Comparison of ENCODE assay signal across 8 cellular contexts in the genomic region with DNA sequence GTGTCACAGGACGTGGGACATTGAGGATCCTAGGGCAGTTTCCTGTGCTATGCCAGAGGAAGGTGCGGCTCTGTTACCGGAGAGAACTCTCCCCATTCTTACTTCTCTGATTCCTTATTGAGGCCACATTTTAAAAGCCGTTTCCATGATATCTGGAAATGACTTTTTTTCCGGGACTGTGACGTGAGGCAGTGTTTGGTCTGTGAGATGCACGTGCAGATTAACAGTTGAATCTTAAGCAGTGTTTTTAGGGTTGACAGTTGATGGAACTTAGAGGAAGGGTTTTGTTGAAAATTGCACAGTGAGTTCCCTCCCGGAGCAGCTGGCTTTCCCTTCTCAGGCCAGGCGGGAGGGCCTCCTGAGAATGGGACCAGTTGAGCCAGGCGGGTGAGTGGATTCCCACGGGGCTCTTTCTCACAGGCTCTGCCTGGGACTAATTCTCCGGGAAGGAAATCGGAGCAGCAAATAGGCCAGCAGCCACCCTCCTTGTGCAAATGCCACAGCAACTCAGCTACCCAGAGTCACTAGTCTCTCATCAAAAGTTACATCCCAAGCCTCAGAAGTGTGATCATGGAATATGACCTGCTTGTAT.
DNase-seq lines count a peak whose midpoint lies in the region; ATAC-seq and TF ChIP-seq lines count a peak whose summit lies in the region.

No MANE protein-coding gene starts in this region.

- H3K36me3 ChIP-seq in adrenal gland (replicated peaks in 1 of 2) (no peaks in the 10 kb centered on the region), left ventricle myocardium inferior (peaks cover 6% of the 10 kb centered on the region), prostate gland (no peaks in the 10 kb centered on the region)

- peak overlapping the region; percentile 76 for H3K27ac Mint-ChIP-seq in Calu3 (ENCODE audit: unreplicated experiment)

- peaks cover 24% of the 10 kb centered on the region for H3K36me3 Mint-ChIP-seq in Calu3 (ENCODE audit: insufficient read depth, unreplicated experiment)

- TF ChIP-seq POLR2A in adrenal gland (IDR thresholded peaks at IDR 0.05) = no peak
- TF ChIP-seq POLR2A in prostate gland (IDR thresholded peaks at IDR 0.05) = no peak

- H3K4me1 ChIP-seq in adrenal gland (replicated peaks in 1 of 2) (peaks cover 6 to 26% of the 10 kb centered on the region in 2 donors), left ventricle myocardium inferior (peaks cover 78% of the 10 kb centered on the region), prostate gland (replicated peaks) (peaks cover 3% of the 10 kb centered on the region)

- peak overlapping the region; percentile 90 to 99 (median 97) for H3K27ac ChIP-seq in adrenal gland
- peak overlapping the region; percentile 99 for H3K27ac ChIP-seq in left ventricle myocardium inferior (replicated peaks)
- H3K27ac ChIP-seq in prostate gland = peak overlapping the region; percentile 96 to 99

- H3K27me3 ChIP-seq in adrenal gland = no peaks in the 10 kb centered on the region
- no peaks in the 10 kb centered on the region for H3K27me3 ChIP-seq in left ventricle myocardium inferior (ENCODE audit: low read depth)
- H3K27me3 ChIP-seq in prostate gland (replicated peaks; ENCODE audit: insufficient read depth) = no peaks in the 10 kb centered on the region

- TF ChIP-seq CTCF in Calu3 (IDR thresholded peaks at IDR 0.05; ENCODE audit: unreplicated experiment) = no peak
- no peak for TF ChIP-seq CTCF in adrenal gland (IDR thresholded peaks at IDR 0.05)
- no peak for TF ChIP-seq CTCF in left ventricle myocardium inferior (IDR thresholded peaks at IDR 0.05; ENCODE audit: borderline replicate concordance)
- no peak for TF ChIP-seq CTCF in prostate gland (IDR thresholded peaks at IDR 0.05)

- peak overlapping the region; percentile 84 for H3K4me3 Mint-ChIP-seq in Calu3 (ENCODE audit: low read depth, unreplicated experiment)

- intact Hi-C loops in Calu3 (cut with micrococcal nuclease; ENCODE audit: unreplicated experiment) = no loop called here
- intact Hi-C loops in adrenal gland (cut with DNase I) = no loop called here
- intact Hi-C loops in left ventricle myocardium inferior (cut with micrococcal nuclease) = no loop called here
- intact Hi-C loops in prostate gland (cut with DNase I) = loop anchor here (5.0 to 10.0 kb wide), 2 partner anchors 142 to 1169 kb away; no protein-coding TSS in a partner anchor

- TSS peak; percentile 39 for BruUV-seq in Calu3 (replicated peaks; lab: Mats Ljungman, UMichigan)

- H3K9me3 Mint-ChIP-seq in Calu3 (ENCODE audit: low read depth, unreplicated experiment) = no peaks in the 10 kb centered on the region

- no peak for ATAC-seq in HG02623 (IDR thresholded peaks at IDR 0.05; ENCODE audit: unreplicated experiment)

- CTCF ChIA-PET in Calu3 (lab: Charles Lee) = no interaction called here

- H3K9me3 ChIP-seq in adrenal gland (replicated peaks in 1 of 3) (no peaks in the 10 kb centered on the region), left ventricle myocardium inferior (replicated peaks) (no peaks in the 10 kb centered on the region), prostate gland (no peaks in the 10 kb centered on the region)

- 27 to 44% (median 35%) methylated on average over 11 to 13 of the region's 13 CpGs for WGBS in adrenal gland, 4 donors
- WGBS in prostate gland = 24% methylated on average over 13 of the region's 13 CpGs

- H3K4me3 ChIP-seq in adrenal gland (peak overlapping the region in 1 of 4 donors; percentile 84), left ventricle myocardium inferior (peak overlapping the region; percentile 81), prostate gland (peak overlapping the region; percentile 55 to 56)

- DNase-seq in Calu3 = no peak
- DNase-seq in adrenal gland = peak in 6 of 7 donors; percentile 23 to 60 (median 37)
- no peak for DNase-seq in left ventricle myocardium inferior
- no peak for DNase-seq in prostate gland (ENCODE audit: low spot score)
- no peak for DNase-seq in NCI-H1417 treated with DMSO at 0.1 percent for 48 hours (lab: John Stamatoyannopoulos, UW)
- DNase-seq in stimulated activated CD4-positive, alpha-beta T cell treated with anti-CD3 and anti-CD28 coated beads, Interleukin-2, amount 100 ng/mL, for 24 hours = no peak
- no peak for DNase-seq in islet precursor cell

- no peaks in the 10 kb centered on the region for H3K27me3 Mint-ChIP-seq in Calu3 (ENCODE audit: unreplicated experiment)

- H3K4me1 Mint-ChIP-seq in Calu3 (ENCODE audit: low read depth, unreplicated experiment) = peaks cover 28% of the 10 kb centered on the region

Comparison
In these comparisons a context has a peak if more than half of its experiments do, and no peak if none do; other contexts are left out.
1. DNase-seq: peak in adrenal gland (6 of 7); none in Calu3 (single experiment), left ventricle myocardium inferior (single experiment), prostate gland (single experiment), NCI-H1417 treated with DMSO at 0.1 percent for 48 hours (single experiment), stimulated activated CD4-positive, alpha-beta T cell treated with anti-CD3 and anti-CD28 coated beads, Interleukin-2, amount 100 ng/mL, for 24 hours (0 of 2) and islet precursor cell (single experiment).
2. Peak in every context shown above with its lines, with median percentiles within 50 percentile points of each other: H3K27ac ChIP-seq.